In the genomic region with DNA sequence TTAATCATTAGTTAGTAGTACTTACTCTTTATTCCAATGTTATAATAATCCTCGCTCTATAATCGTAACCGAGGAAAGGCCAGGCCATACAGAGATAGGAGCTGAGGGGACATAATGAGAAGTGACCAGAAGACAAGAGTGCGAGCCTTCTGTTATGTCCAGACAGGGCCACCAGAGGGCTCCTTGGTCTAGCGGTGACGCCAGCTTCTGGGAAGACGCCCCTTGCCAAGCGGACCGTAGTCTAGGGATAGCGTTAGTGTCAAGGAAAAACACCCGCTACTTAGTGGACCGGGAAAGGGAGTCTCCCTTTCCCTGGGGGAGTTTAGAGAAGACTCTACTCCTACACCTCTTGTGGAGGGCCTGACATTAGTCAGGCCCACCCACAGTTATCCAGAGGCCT, we compare ENCODE assay signal across 8 cellular contexts.
DNase-seq lines count a peak whose midpoint lies in the region; ATAC-seq, FAIRE-seq and TF ChIP-seq lines count a peak whose summit lies in the region.
"Not testable (repeated sequence)": the region's sequence is repeated elsewhere in the genome, so short reads cannot be mapped to it uniquely, and the experiment has no call there.

No MANE protein-coding gene starts in this region.

- not testable (repeated sequence) for H4K8ac ChIP-seq in mesendoderm (ENCODE audit: low read depth, low read length)

- ATAC-seq in A549, result not testable (repeated sequence)

- TF ChIP-seq RAD21 in A549 (conservative IDR thresholded peaks at IDR 0.05 in 1 of 2, IDR thresholded peaks at IDR 0.05 in 1 of 2), result peak in 1 of 2 experiments; percentile 29; a peak in 1 of 5 replicates

- H2BK15ac ChIP-seq in mesendoderm (replicated peaks; ENCODE audit: low read depth), result not testable (repeated sequence)

- not testable (repeated sequence) for H2AK5ac ChIP-seq in mesendoderm (ENCODE audit: low read length)

- H3F3A ChIP-seq in smooth muscle cell (ENCODE audit: low read depth), result not testable (repeated sequence)

- BruUV-seq in mammary epithelial cell (replicated peaks; lab: Mats Ljungman, UMichigan), result not testable (repeated sequence)

- not testable (repeated sequence) for H3K56ac ChIP-seq in mesendoderm (ENCODE audit: low read length)

- not testable (repeated sequence) for H3K27me3 ChIP-seq in mammary epithelial cell (ENCODE audit: insufficient read depth, low read length); mesendoderm (ENCODE audit: insufficient read depth, low read length, poor library complexity); smooth muscle cell (ENCODE audit: low read depth)

- not testable (repeated sequence) for H3K23ac ChIP-seq in mesendoderm (ENCODE audit: low read length)

- not testable (repeated sequence) for TF ChIP-seq CTCF in A549 (IDR thresholded peaks at IDR 0.05)
- TF ChIP-seq CTCF in GM12873 (IDR thresholded peaks at IDR 0.05; ENCODE audit: insufficient read depth, low read depth, low read length, missing control alignments) (peak; percentile 5), NB4 (IDR thresholded peaks at IDR 0.05; ENCODE audit: low read depth, low read length) (peak; percentile 6), mammary epithelial cell (conservative IDR thresholded peaks at IDR 0.05 in 1 of 2, IDR thresholded peaks at IDR 0.05 in 1 of 2; ENCODE audit: extremely low read depth in 1 of 2, insufficient read depth in 1 of 2, low read depth in 1 of 2, low read length in 2 of 2) (peak; percentile 20 to 36), fibroblast of pulmonary artery (IDR thresholded peaks at IDR 0.05; ENCODE audit: low read length, missing control alignments) (peak; percentile 34), smooth muscle cell (IDR thresholded peaks at IDR 0.05; ENCODE audit: borderline replicate concordance, insufficient read depth, poor library complexity, severe bottlenecking) (peak; percentile 40)

- dilution Hi-C loops in mammary epithelial cell (cut with HindIII; ENCODE audit: low sequenced_read_pairs), result not testable (repeated sequence)

- not testable (repeated sequence) for H3K4me2 ChIP-seq in A549; mammary epithelial cell (ENCODE audit: insufficient read depth, low read depth, low read length); mesendoderm (ENCODE audit: low read length)
- peak overlapping the region; percentile 50 for H3K4me2 ChIP-seq in smooth muscle cell

- not testable (repeated sequence) for TF ChIP-seq EP300 in A549 (IDR thresholded peaks at IDR 0.05)

- FAIRE-seq in A549 (lab: Jason Lieb, UNC), result not testable (repeated sequence)

- H3K4me3 ChIP-seq in A549; NB4 (ENCODE audit: low read depth, low read length); mammary epithelial cell (replicated peaks in 1 of 3; ENCODE audit: insufficient read depth in 1 of 3, low read depth in 2 of 3, low read length in 3 of 3); fibroblast of pulmonary artery (replicated peaks; ENCODE audit: low read depth, low read length); mesendoderm (ENCODE audit: low read length); smooth muscle cell: not testable (repeated sequence)

- H4K5ac ChIP-seq in mesendoderm (ENCODE audit: low read length), result not testable (repeated sequence)

- DNase-seq in A549 (ENCODE audit: low read depth in 1 of 2, low spot score in 1 of 2), result peak in 1 of 2 experiments; percentile 3
- not testable (repeated sequence) for DNase-seq in NB4 (ENCODE audit: low read depth); mammary epithelial cell; smooth muscle cell (lab: John Stamatoyannopoulos, UW; ENCODE audit: unreplicated experiment)
- peak; percentile 43 for DNase-seq in SK-MEL-5 (ENCODE audit: low read depth, low spot score)
- peak; percentile 14 for DNase-seq in fibroblast of pulmonary artery (ENCODE audit: low read depth)
- DNase-seq in mesendoderm, result peak; percentile 59

- CTCF ChIA-PET in A549 (lab: Yijun Ruan, JAX); mammary epithelial cell (lab: Charles Lee; ENCODE audit: low non-redundant PET): not testable (repeated sequence)

- WGBS in A549 (ENCODE audit: missing lambda C conversion rate), result 53% methylated on average over 12 of the region's 12 CpGs
- WGBS in mammary epithelial cell (ENCODE audit: low coverage, missing lambda C conversion rate), result 54% methylated on average over 11 of the region's 12 CpGs
- WGBS in mesendoderm (ENCODE audit: extremely low coverage, insufficient coverage, low lambda C conversion rate), result no CpG with 5 or more reads among the region's 12 CpGs
- WGBS in smooth muscle cell (ENCODE audit: low lambda C conversion rate), result 19% methylated on average over 11 of the region's 12 CpGs

- not testable (repeated sequence) for H3K9ac ChIP-seq in mammary epithelial cell (ENCODE audit: insufficient read depth, low read length); mesendoderm (ENCODE audit: low read length); smooth muscle cell (ENCODE audit: low read depth)

- not testable (repeated sequence) for H3K9me3 ChIP-seq in A549; mammary epithelial cell (replicated peaks; ENCODE audit: insufficient read depth, low read length); smooth muscle cell (replicated peaks; ENCODE audit: low read depth)

- intact Hi-C loops in mammary epithelial cell (cut with micrococcal nuclease), result not testable (repeated sequence)

- H3K36me3 ChIP-seq in mammary epithelial cell (ENCODE audit: insufficient read depth, low read length); mesendoderm (ENCODE audit: control insufficient read depth, insufficient read depth, low read length); smooth muscle cell (ENCODE audit: low read depth): not testable (repeated sequence)

- POLR2A ChIA-PET in A549 (lab: Yijun Ruan, JAX), result not testable (repeated sequence)

- H3K4me1 ChIP-seq in A549; mammary epithelial cell (ENCODE audit: insufficient read depth, low read length); mesendoderm (ENCODE audit: control insufficient read depth, low read depth, low read length); smooth muscle cell (ENCODE audit: low read depth): not testable (repeated sequence)

- not testable (repeated sequence) for H2AFZ ChIP-seq in mammary epithelial cell (ENCODE audit: low read depth, low read length); smooth muscle cell (ENCODE audit: low read depth)

- TF ChIP-seq POLR2A in A549 (IDR thresholded peaks at IDR 0.05; ENCODE audit: low read length); NB4 (IDR thresholded peaks at IDR 0.05; ENCODE audit: extremely low read depth, insufficient read length): not testable (repeated sequence)

- H4K20me1 ChIP-seq in mammary epithelial cell (ENCODE audit: insufficient read depth, low read length); smooth muscle cell (ENCODE audit: low read depth): not testable (repeated sequence)

- H3K18ac ChIP-seq in mesendoderm (ENCODE audit: low read length), result not testable (repeated sequence)

- in situ Hi-C loops in SK-MEL-5 (cut with HindIII; ENCODE audit: low pct_unique_long_range_greater_than_20kb, low sequenced_read_pairs); mammary epithelial cell (cut with MboI; ENCODE audit: low sequenced_read_pairs in 2 of 2): not testable (repeated sequence)

- H3K27ac ChIP-seq in A549; mammary epithelial cell (ENCODE audit: insufficient read depth, low read depth, low read length); mesendoderm (ENCODE audit: low read depth, low read length); smooth muscle cell (ENCODE audit: low read depth): not testable (repeated sequence)

- H3K79me2 ChIP-seq in mammary epithelial cell (ENCODE audit: insufficient read depth, low read length); mesendoderm (ENCODE audit: control insufficient read depth, insufficient read depth, low read length); smooth muscle cell (ENCODE audit: low read depth): not testable (repeated sequence)

- not testable (repeated sequence) for H3K4ac ChIP-seq in mesendoderm (ENCODE audit: low read depth, low read length)

- H3K79me1 ChIP-seq in mesendoderm (ENCODE audit: low read length), result not testable (repeated sequence)

- not testable (repeated sequence) for H2BK120ac ChIP-seq in mesendoderm (ENCODE audit: low read depth, low read length)

- H2BK5ac ChIP-seq in mesendoderm (ENCODE audit: low read length), result not testable (repeated sequence)

TF ChIP-seq in A549, 52 proteins besides CTCF, POLR2A, EP300 and RAD21:
- peak; percentile 11; the same call in 1 of the 3 replicates for TF ChIP-seq SMC3 (IDR thresholded peaks at IDR 0.05)
